Comparison of ENCODE assay signal across 20 cellular contexts in the genomic region with DNA sequence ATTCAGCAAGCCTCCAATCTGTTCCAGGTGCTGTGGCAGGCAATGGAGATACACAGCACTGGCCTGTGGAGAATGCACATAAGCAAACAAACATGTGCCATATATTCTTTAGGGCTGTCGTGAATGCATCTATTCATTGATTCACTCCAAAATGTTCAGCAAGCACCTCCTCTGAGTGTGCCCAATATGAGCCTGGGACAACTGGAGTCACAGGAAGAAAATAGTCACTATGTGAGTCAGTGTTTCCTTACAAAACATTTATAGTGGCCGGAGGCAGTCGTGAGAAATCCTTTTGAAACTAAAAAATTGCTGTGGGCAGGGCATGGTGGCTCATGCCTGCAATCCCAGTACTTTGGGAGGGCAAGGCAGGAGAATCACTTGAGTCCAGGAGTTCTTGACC.
"Had no signal": no experiment of that assay in that cellular context is flagged by ENCODE, and none has a peak within 500 bp of the region (broad histone marks: within the 10 kb centered on the region; RNA-seq: fewer than 3 reads in every experiment).

No MANE protein-coding gene starts in this region.

- FAIRE-seq: endothelial cell of umbilical vein had no signal

- H3K9me3 ChIP-seq: adrenal gland, psoas muscle, right lobe of liver, upper lobe of left lung had no signal

- H3K27ac ChIP-seq: adrenal gland, neural progenitor cell, psoas muscle, right lobe of liver, upper lobe of left lung had no signal

- H3K9me3 Mint-ChIP-seq: activated CD8-positive, alpha-beta T cell treated with anti-CD3 and anti-CD28 coated beads for 36 hours; activated naive CD4-positive, alpha-beta T cell treated with anti-CD3 and anti-CD28 coated beads, Interleukin-2, amount 50 U/mL, for 24 hours; central memory CD8-positive, alpha-beta T cell; neural progenitor cell; T-helper 1 cell treated with Interleukin-12 subunit alpha and Interleukin-12 subunit beta and Interleukin-4 antibody, amounts not matched to agents 30 μg/mL and 1 μg/mL, for 36 hours had no signal

- H3K9ac ChIP-seq: neural progenitor cell had no signal

- DNase-seq: activated CD4-positive, alpha-beta T cell treated with anti-CD3 and anti-CD28 coated beads for 4 hours; activated CD8-positive, alpha-beta T cell treated with anti-CD3 and anti-CD28 coated beads for 36 hours; activated effector memory CD4-positive, alpha-beta T cell treated with anti-CD3 and anti-CD28 coated beads, Interleukin-2, amount 50 U/mL, for 16 hours; activated T-cell treated with anti-CD3 and anti-CD28 coated beads, Interleukin-2, amount 50 U/mL, for 48 hours; adrenal gland; effector CD8-positive, alpha-beta T cell; naive B cell; psoas muscle; right lobe of liver; stimulated activated CD4-positive, alpha-beta T cell treated with anti-CD3 and anti-CD28 coated beads, Interleukin-4, amount 100 ng/mL, for 4 hours; stimulated activated CD8-positive, alpha-beta memory T cell treated with anti-CD3 and anti-CD28 coated beads, Interleukin-4, amount 100 ng/mL, for 48 hours; stimulated activated naive CD4-positive, alpha-beta T cell treated with Interleukin-2 at 50 U/mL for 16 hours; substantia nigra; upper lobe of left lung had no signal

- H3K27me3 ChIP-seq: adrenal gland, neural progenitor cell, right lobe of liver, upper lobe of left lung had no signal

- H3K36me3 Mint-ChIP-seq: activated naive CD4-positive, alpha-beta T cell treated with anti-CD3 and anti-CD28 coated beads, Interleukin-2, amount 50 U/mL, for 24 hours; naive B cell; neural progenitor cell had no signal

- H3K36me3 ChIP-seq: adrenal gland, neural progenitor cell, right lobe of liver, upper lobe of left lung had no signal

- H3K4me1 Mint-ChIP-seq: activated naive CD4-positive, alpha-beta T cell treated with anti-CD3 and anti-CD28 coated beads, Interleukin-2, amount 50 U/mL, for 24 hours; central memory CD8-positive, alpha-beta T cell; naive B cell had no signal

- H3K27ac Mint-ChIP-seq: activated CD8-positive, alpha-beta T cell treated with anti-CD3 and anti-CD28 coated beads for 36 hours; activated naive CD4-positive, alpha-beta T cell treated with anti-CD3 and anti-CD28 coated beads, Interleukin-2, amount 50 U/mL, for 24 hours; neural progenitor cell; T-helper 1 cell treated with Interleukin-12 subunit alpha and Interleukin-12 subunit beta and Interleukin-4 antibody, amounts not matched to agents 30 μg/mL and 1 μg/mL, for 36 hours had no signal

- H3K4me3 ChIP-seq: adrenal gland, neural progenitor cell, psoas muscle, right lobe of liver, smooth muscle cell, upper lobe of left lung had no signal

- H3K4me1 ChIP-seq: adrenal gland, neural progenitor cell, psoas muscle, right lobe of liver, upper lobe of left lung had no signal

- H3K4me3 Mint-ChIP-seq: activated CD8-positive, alpha-beta T cell treated with anti-CD3 and anti-CD28 coated beads for 36 hours; activated naive CD4-positive, alpha-beta T cell treated with anti-CD3 and anti-CD28 coated beads, Interleukin-2, amount 50 U/mL, for 24 hours; central memory CD8-positive, alpha-beta T cell; naive B cell; neural progenitor cell; T-helper 1 cell treated with Interleukin-12 subunit alpha and Interleukin-12 subunit beta and Interleukin-4 antibody, amounts not matched to agents 30 μg/mL and 1 μg/mL, for 36 hours had no signal
